35 cellular contexts compared by ENCODE assay signal in genomic region chr1:29916656-29917369, GRCh38.
DNase-seq lines count a peak whose midpoint lies in the region; ATAC-seq, FAIRE-seq and TF ChIP-seq lines count a peak whose summit lies in the region.
"Had no signal": no experiment of that assay in that cellular context is flagged by ENCODE, and none has a peak within 500 bp of the region (broad histone marks: within the 10 kb centered on the region; RNA-seq: fewer than 3 reads in every experiment).

No MANE protein-coding gene starts in this region.

- H3K23me2 ChIP-seq in H1 (ENCODE audit: low read depth, low read length), result no peaks in the 10 kb centered on the region; the same call in 1 of the 2 replicates

- CTCF ChIA-PET in HepG2 (lab: Yijun Ruan, JAX; ENCODE audit: low intra/inter-chr PET ratio, low total read pairs), result no interaction called here
- CTCF ChIA-PET in K562 (lab: Yijun Ruan, JAX; ENCODE audit: low intra/inter-chr PET ratio), result no interaction called here
- CTCF ChIA-PET in H1 (lab: Charles Lee; ENCODE audit: partially characterized antibody), result no interaction called here

- BruUV-seq in HepG2 (replicated peaks; lab: Mats Ljungman, UMichigan) (no TSS peak), K562 (replicated peaks; lab: Mats Ljungman, UMichigan) (no TSS peak)

- H4K5ac ChIP-seq in H1 (ENCODE audit: insufficient read length, low read depth, low read length), result no peak overlapping the region

- H3K4ac ChIP-seq in H1 (replicated peaks; ENCODE audit: insufficient read length, low read depth, low read length), result no peak overlapping the region

- no peak for FAIRE-seq in HepG2 (lab: Jason Lieb, UNC)
- FAIRE-seq in K562 (lab: Jason Lieb, UNC), result no peak
- no peak for FAIRE-seq in H1 (lab: Jason Lieb, UNC)
- FAIRE-seq: A204.1, A549, D721Med had no signal

- H3K9ac ChIP-seq in HepG2 (ENCODE audit: insufficient read depth, low read depth, low read length) (no peak overlapping the region), K562 (ENCODE audit: insufficient read depth in 1 of 2, low read depth in 2 of 2, low read length in 2 of 2) (no peak overlapping the region), H1 (replicated peaks in 1 of 4; ENCODE audit: extremely low read depth in 1 of 4, low read depth in 3 of 4, low read length in 3 of 4) (no peak overlapping the region)
- H3K9ac ChIP-seq: BLaER1; BLaER1 treated with 17β-estradiol and CSF1 and Interleukin-3, amounts not matched to agents 10 nM and 100 nM had no signal

- no peaks in the 10 kb centered on the region for H3K36me3 Mint-ChIP-seq in stimulated activated memory B cell treated with anti-CD40 and anti-IgM and Interleukin-4, amounts not matched to agents 10 μg/mL and 1 μg/mL and 100 μg/mL, for 72 hours
- H3K36me3 Mint-ChIP-seq: CD14-positive monocyte; CD4-positive, alpha-beta memory T cell; CD4-positive, CD25-positive, alpha-beta regulatory T cell; CD8-positive, alpha-beta memory T cell; CD8-positive, alpha-beta T cell had no signal

- no peak overlapping the region for H3K23ac ChIP-seq in H1 (ENCODE audit: insufficient read length)

- H2AK5ac ChIP-seq in H1 (ENCODE audit: low read depth, low read length), result no peak overlapping the region

- no peak overlapping the region for H3K56ac ChIP-seq in H1 (replicated peaks; ENCODE audit: insufficient read length, low read depth, low read length)

- no peaks in the 10 kb centered on the region for H3K9me1 ChIP-seq in K562 (ENCODE audit: control insufficient read depth, insufficient read depth, low read length)

- no peak overlapping the region for H2BK15ac ChIP-seq in H1 (ENCODE audit: low read length)

- ATAC-seq in HepG2 (no peak), right lobe of liver (no peak), K562 (no peak)
- ATAC-seq in stimulated activated memory B cell treated with anti-CD40 and anti-IgM and Interleukin-4, amounts not matched to agents 10 μg/mL and 1 μg/mL and 100 μg/mL, for 72 hours, result no peak
- ATAC-seq: A549; CD8-positive, alpha-beta T cell had no signal

- TF ChIP-seq RAD21 in HepG2 (CRISPR knock-in tag; IDR thresholded peaks at IDR 0.05), result no peak
- no peak for TF ChIP-seq RAD21 in K562 (CRISPR knock-in tag; conservative IDR thresholded peaks at IDR 0.05 in 1 of 2, IDR thresholded peaks at IDR 0.05 in 1 of 2)
- TF ChIP-seq RAD21 in H1 (IDR thresholded peaks at IDR 0.05 in 1 of 2, conservative IDR thresholded peaks at IDR 0.05 in 1 of 2; ENCODE audit: low read depth in 2 of 2, low read length in 2 of 2), result no peak

- H2AFZ ChIP-seq in HepG2 (ENCODE audit: low read length) (no peak overlapping the region), K562 (ENCODE audit: low read depth, low read length) (no peak overlapping the region), H1 (ENCODE audit: low read length) (no peak overlapping the region)

- H3K9me3 ChIP-seq in HepG2 (ENCODE audit: low read length) (no peaks in the 10 kb centered on the region), right lobe of liver (no peaks in the 10 kb centered on the region), K562 (replicated peaks; ENCODE audit: control insufficient read depth, insufficient read depth, low read depth, low read length) (no peaks in the 10 kb centered on the region), H1 (ENCODE audit: insufficient read depth in 2 of 2, low read depth in 1 of 2, low read length in 1 of 2) (no peaks in the 10 kb centered on the region)
- H3K9me3 ChIP-seq: A549; BE2C; BLaER1; BLaER1 treated with 17β-estradiol and CSF1 and Interleukin-3, amounts not matched to agents 10 nM and 100 nM; Caco-2 had no signal

- H2BK20ac ChIP-seq in H1 (ENCODE audit: low read length), result no peak overlapping the region

- no peak overlapping the region for H2BK5ac ChIP-seq in H1 (ENCODE audit: low read depth, low read length)

- H3K27me3 Mint-ChIP-seq in stimulated activated memory B cell treated with anti-CD40 and anti-IgM and Interleukin-4, amounts not matched to agents 10 μg/mL and 1 μg/mL and 100 μg/mL, for 72 hours, result peaks cover 24% of the 10 kb centered on the region

- no peak for DNase-seq in HepG2 (ENCODE audit: low spot score)
- no peak for DNase-seq in right lobe of liver
- no peak for DNase-seq in K562 (ENCODE audit: extremely low read depth in 1 of 4, low spot score in 3 of 4)
- no peak for DNase-seq in H1 (ENCODE audit: low read depth in 1 of 2, low spot score in 2 of 2)
- DNase-seq in islet precursor cell, result no peak
- DNase-seq: 8988T; ACHN; AML-193; BE2C; C1 segment of cervical spinal cord; Caco-2; Calu3; CD4-positive, alpha-beta memory T cell; CD4-positive, alpha-beta T cell; CD4-positive, CD25-positive, alpha-beta regulatory T cell; CD8-positive, alpha-beta memory T cell; CD8-positive, alpha-beta T cell; COR-L47; DMS 273 treated with DMSO at 0.1 percent for 48 hours; DMS153; DMS53; DMS79; DMS79 treated with DMSO at 0.1 percent for 48 hours; DND-41; EL had no signal

- H3K4me1 ChIP-seq in HepG2 (ENCODE audit: insufficient read depth, low read length) (no peaks in the 10 kb centered on the region), right lobe of liver (no peaks in the 10 kb centered on the region), K562 (replicated peaks in 1 of 2; ENCODE audit: control insufficient read depth in 2 of 2, insufficient read depth in 2 of 2, low read length in 2 of 2) (no peaks in the 10 kb centered on the region), H1 (replicated peaks in 1 of 4; ENCODE audit: control insufficient read depth in 3 of 4, insufficient read depth in 4 of 4, low read length in 3 of 4) (peaks cover 0 to 4% (median 0%) of the 10 kb centered on the region in 4 experiments; a peak in 2 of 7 replicates)
- H3K4me1 ChIP-seq: A549, BE2C, BLaER1, Caco-2 had no signal

- no peak overlapping the region for H4K8ac ChIP-seq in H1 (ENCODE audit: extremely low read depth, insufficient read depth, low read length)

- H3K36me3 ChIP-seq in HepG2 (replicated peaks in 1 of 2; ENCODE audit: control insufficient read depth in 1 of 2, insufficient read depth in 2 of 2, low read length in 2 of 2) (no peaks in the 10 kb centered on the region), right lobe of liver (no peaks in the 10 kb centered on the region), K562 (ENCODE audit: control insufficient read depth, insufficient read depth, low read length) (no peaks in the 10 kb centered on the region), H1 (ENCODE audit: control insufficient read depth in 2 of 4, insufficient read depth in 4 of 4, low read length in 3 of 4) (no peaks in the 10 kb centered on the region)
- H3K36me3 ChIP-seq: BE2C; BLaER1; BLaER1 treated with 17β-estradiol and CSF1 and Interleukin-3, amounts not matched to agents 10 nM and 100 nM had no signal

- peaks cover 9% of the 10 kb centered on the region for H3K9me3 Mint-ChIP-seq in stimulated activated memory B cell treated with anti-CD40 and anti-IgM and Interleukin-4, amounts not matched to agents 10 μg/mL and 1 μg/mL and 100 μg/mL, for 72 hours
- H3K9me3 Mint-ChIP-seq: CD4-positive, alpha-beta T cell; CD4-positive, CD25-positive, alpha-beta regulatory T cell; CD8-positive, alpha-beta T cell had no signal

- no peak overlapping the region for H3K14ac ChIP-seq in H1 (ENCODE audit: insufficient read length)

- no peak overlapping the region for H3K18ac ChIP-seq in H1 (ENCODE audit: extremely low read depth, low read length)

- H4K20me1 ChIP-seq in HepG2 (ENCODE audit: insufficient read depth, low read length) (no peaks in the 10 kb centered on the region), K562 (replicated peaks; ENCODE audit: control insufficient read depth, insufficient read depth, low read length) (0 out of 2 replicates have a peak, but pooled peaks cover 4% of the 10 kb centered on the region), H1 (replicated peaks in 1 of 2; ENCODE audit: control insufficient read depth in 1 of 2, insufficient read depth in 2 of 2, low read length in 2 of 2) (no peaks in the 10 kb centered on the region)
- H4K20me1 ChIP-seq: BLaER1; BLaER1 treated with 17β-estradiol and CSF1 and Interleukin-3, amounts not matched to agents 10 nM and 100 nM had no signal

- H2BK120ac ChIP-seq in H1 (replicated peaks; ENCODE audit: low read depth, low read length), result no peak overlapping the region

- no peak overlapping the region for H3K27ac Mint-ChIP-seq in stimulated activated memory B cell treated with anti-CD40 and anti-IgM and Interleukin-4, amounts not matched to agents 10 μg/mL and 1 μg/mL and 100 μg/mL, for 72 hours
- H3K27ac Mint-ChIP-seq: B cell; CD14-positive monocyte; CD4-positive, alpha-beta memory T cell; CD4-positive, alpha-beta T cell; CD4-positive, CD25-positive, alpha-beta regulatory T cell; CD8-positive, alpha-beta T cell had no signal

- H3K4me3 ChIP-seq in HepG2 (replicated peaks in 1 of 3; ENCODE audit: insufficient read depth in 1 of 3, low read depth in 2 of 3, low read length in 3 of 3) (no peak overlapping the region), right lobe of liver (no peak overlapping the region), K562 (no peak overlapping the region), H1 (ENCODE audit: extremely low read depth in 1 of 4, insufficient read depth in 2 of 4, low read depth in 3 of 4, low read length in 4 of 4) (no peak overlapping the region)
- H3K4me3 ChIP-seq: A549; BLaER1; BLaER1 treated with 17β-estradiol and CSF1 and Interleukin-3, amounts not matched to agents 10 nM and 100 nM had no signal

- no peak overlapping the region for H4K91ac ChIP-seq in H1 (replicated peaks; ENCODE audit: insufficient read length, low read length)

- H3K4me2 ChIP-seq in HepG2 (ENCODE audit: low read depth, low read length) (no peak overlapping the region), K562 (ENCODE audit: insufficient read depth, low read length) (no peak overlapping the region), H1 (ENCODE audit: insufficient read depth in 1 of 2, low read depth in 2 of 2, low read length in 2 of 2) (no peak overlapping the region)
- H3K4me2 ChIP-seq: A549; BLaER1; BLaER1 treated with 17β-estradiol and CSF1 and Interleukin-3, amounts not matched to agents 10 nM and 100 nM had no signal

- no peaks in the 10 kb centered on the region for H3K79me2 ChIP-seq in HepG2 (ENCODE audit: insufficient read depth, low read length)
- H3K79me2 ChIP-seq in K562 (ENCODE audit: control insufficient read depth, insufficient read depth, low read length), result no peaks in the 10 kb centered on the region
- H3K79me2 ChIP-seq in H1 (ENCODE audit: control insufficient read depth in 1 of 2, insufficient read depth in 2 of 2, low read length in 2 of 2), result no peaks in the 10 kb centered on the region

- no peak for TF ChIP-seq POLR2A in HepG2 (IDR thresholded peaks at IDR 0.05; ENCODE audit: insufficient read depth in 1 of 2, low read depth in 2 of 2, low read length in 2 of 2)
- TF ChIP-seq POLR2A in right lobe of liver (IDR thresholded peaks at IDR 0.05), result no peak
- no peak for TF ChIP-seq POLR2A in K562 (conservative IDR thresholded peaks at IDR 0.05)
- TF ChIP-seq POLR2A in H1 (IDR thresholded peaks at IDR 0.05; ENCODE audit: control extremely low read depth in 1 of 2, low read depth in 2 of 2, low read length in 2 of 2), result no peak

- H3K4me3 Mint-ChIP-seq in stimulated activated memory B cell treated with anti-CD40 and anti-IgM and Interleukin-4, amounts not matched to agents 10 μg/mL and 1 μg/mL and 100 μg/mL, for 72 hours, result no peak overlapping the region
- H3K4me3 Mint-ChIP-seq: B cell; CD14-positive monocyte; CD4-positive, alpha-beta memory T cell; CD4-positive, alpha-beta T cell; CD4-positive, CD25-positive, alpha-beta regulatory T cell; CD8-positive, alpha-beta memory T cell; CD8-positive, alpha-beta T cell had no signal

- intact Hi-C loops in HepG2 (cut with micrococcal nuclease; ENCODE audit: unreplicated experiment) (no loop called here), right lobe of liver (cut with DNase I) (loop anchor here in 1 of 2 donors (10.0 kb wide), 1 partner anchor 178 kb away; no protein-coding TSS in a partner anchor), K562 (cut with micrococcal nuclease) (no loop called here)

- 36% methylated on average over 3 of the region's 3 CpGs for WGBS in HepG2 (ENCODE audit: low lambda C conversion rate)
- WGBS in right lobe of liver (ENCODE audit: insufficient coverage, low coverage, low lambda C conversion rate, missing lambda C conversion rate), result 87% methylated on average over 3 of the region's 3 CpGs
- WGBS in K562 (ENCODE audit: insufficient coverage, low coverage, missing lambda C conversion rate), result 0% methylated on average over 2 of the region's 3 CpGs
- 86% methylated on average over 2 of the region's 3 CpGs; no CpG with 5 or more reads in 1 of the 2 experiments for WGBS in H1 (ENCODE audit: extremely low coverage in 1 of 2, insufficient coverage in 1 of 2, insufficient read length in 1 of 2, insufficient replicate concordance in 2 of 2, low coverage in 1 of 2, low lambda C conversion rate in 2 of 2, missing lambda C conversion rate in 1 of 2), 2 experiments

- no peak overlapping the region for H3K27ac ChIP-seq in HepG2 (ENCODE audit: extremely low read length, insufficient read depth, low read length)
- H3K27ac ChIP-seq in right lobe of liver, result no peak overlapping the region
- H3K27ac ChIP-seq in K562 (ENCODE audit: extremely low read depth, low read depth, low read length), result no peak overlapping the region
- H3K27ac ChIP-seq in H1 (ENCODE audit: low read depth, low read length), result no peak overlapping the region
- H3K27ac ChIP-seq: 22Rv1; A549; BLaER1; BLaER1 treated with 17β-estradiol and CSF1 and Interleukin-3, amounts not matched to agents 10 nM and 100 nM; C4-2B had no signal

- H3K4me1 Mint-ChIP-seq in stimulated activated memory B cell treated with anti-CD40 and anti-IgM and Interleukin-4, amounts not matched to agents 10 μg/mL and 1 μg/mL and 100 μg/mL, for 72 hours, result no peaks in the 10 kb centered on the region
- H3K4me1 Mint-ChIP-seq: B cell; CD14-positive monocyte; CD4-positive, alpha-beta memory T cell; CD4-positive, CD25-positive, alpha-beta regulatory T cell; CD8-positive, alpha-beta memory T cell had no signal

- TF ChIP-seq EP300 in HepG2 (IDR thresholded peaks at IDR 0.05; ENCODE audit: low read depth in 2 of 2, low read length in 2 of 2) (no peak), HepG2 (CRISPR knock-in tag; IDR thresholded peaks at IDR 0.05; ENCODE audit: borderline replicate concordance) (no peak), K562 (IDR thresholded peaks at IDR 0.05; ENCODE audit: low read length) (no peak), H1 (IDR thresholded peaks at IDR 0.05; ENCODE audit: borderline replicate concordance in 1 of 2, low read depth in 2 of 2, low read length in 2 of 2) (no peak)

- POLR2A ChIA-PET in HepG2 (lab: Yijun Ruan, JAX) (no interaction called here), K562 (lab: Yijun Ruan, JAX) (no interaction called here), H1 (lab: Charles Lee; ENCODE audit: partially characterized antibody) (no interaction called here)

- H3K27me3 ChIP-seq in HepG2 (ENCODE audit: control insufficient read depth in 1 of 2, insufficient read depth in 2 of 2, low read length in 2 of 2), result no peaks in the 10 kb centered on the region; a peak in 2 of 5 replicates
- no peaks in the 10 kb centered on the region for H3K27me3 ChIP-seq in right lobe of liver
- H3K27me3 ChIP-seq in K562 (ENCODE audit: control insufficient read depth in 2 of 2, insufficient read depth in 2 of 2, low read length in 2 of 2), result no peaks in the 10 kb centered on the region; a peak in 1 of 5 replicates
- no peaks in the 10 kb centered on the region for H3K27me3 ChIP-seq in H1 (replicated peaks in 1 of 4; ENCODE audit: control insufficient read depth in 3 of 4, extremely low read depth in 1 of 4, insufficient read depth in 3 of 4, low read length in 3 of 4)
- H3K27me3 ChIP-seq: BE2C; BLaER1; BLaER1 treated with 17β-estradiol and CSF1 and Interleukin-3, amounts not matched to agents 10 nM and 100 nM had no signal

- no peaks in the 10 kb centered on the region for H3K79me1 ChIP-seq in H1 (ENCODE audit: low read depth, low read length)

- TF ChIP-seq CTCF in HepG2 (CRISPR knock-in tag; IDR thresholded peaks at IDR 0.05), result no peak
- TF ChIP-seq CTCF in right lobe of liver (IDR thresholded peaks at IDR 0.05), result no peak
- TF ChIP-seq CTCF in K562 (IDR thresholded peaks at IDR 0.05 in 2 of 3, conservative IDR thresholded peaks at IDR 0.05 in 1 of 3; ENCODE audit: insufficient read depth in 2 of 3, low read depth in 1 of 3, low read length in 3 of 3), result no peak
- TF ChIP-seq CTCF in H1 (IDR thresholded peaks at IDR 0.05; ENCODE audit: control extremely low read depth in 1 of 3, insufficient read depth in 1 of 3, low read depth in 1 of 3, low read length in 3 of 3), result no peak

- H2BK12ac ChIP-seq in H1 (ENCODE audit: low read depth, low read length), result no peak overlapping the region

- in situ Hi-C loops in HepG2 (cut with HindIII; ENCODE audit: extremely low pct_ligation_motif_present, low pct_unique_long_range_greater_than_20kb), result no loop called here
- in situ Hi-C loops in K562 (cut with MboI), result no loop called here

Comparison
In these comparisons a context has a peak if more than half of its experiments do, and no peak if none do; other contexts are left out.
1. Of the 241 proteins assayed by ChIP-seq in both HepG2 and K562: peak only in HepG2: HNRNPK and PCBP2; only in K562: ZNF512; in both: none; in neither: 238.